In the genomic region with DNA sequence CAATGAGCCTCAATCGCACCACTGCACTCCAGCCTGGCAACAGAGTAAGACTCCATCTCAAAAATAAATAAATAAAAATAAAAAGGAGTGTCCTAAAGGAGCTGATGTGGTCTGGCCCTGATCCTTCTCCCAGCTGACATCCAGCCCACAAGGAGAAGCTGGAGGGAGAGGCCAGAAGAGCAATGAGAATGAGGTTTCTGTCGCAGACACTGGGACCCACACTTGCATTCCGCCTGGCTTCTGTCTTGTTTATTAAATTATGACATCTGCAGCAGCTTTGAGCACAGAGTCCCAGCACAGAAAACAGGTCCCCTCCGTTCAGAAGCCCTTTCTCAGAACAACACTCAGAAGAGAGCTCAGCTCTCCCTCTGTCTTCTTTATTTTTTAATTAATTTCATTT, we compare ENCODE assay signal across 1 cellular context.
TF ChIP-seq lines count a peak whose summit lies in the region.

No MANE protein-coding gene starts in this region.

TF ChIP-seq in SK-N-SH, 30 proteins besides CTCF, POLR2A, EP300 and RAD21:
- TF ChIP-seq TEAD4 (IDR thresholded peaks at IDR 0.05; ENCODE audit: borderline replicate concordance, insufficient read depth) (no peak), TCF12 (IDR thresholded peaks at IDR 0.05) (peak; percentile 14; the same call in 1 of the 2 replicates), NRF1 (IDR thresholded peaks at IDR 0.05; ENCODE audit: low read depth, low read length) (no peak), FOSL2 (IDR thresholded peaks at IDR 0.05; ENCODE audit: borderline replicate concordance, low read depth) (no peak), RCOR1 (IDR thresholded peaks at IDR 0.05; ENCODE audit: low read length) (peak; percentile 46; the same call in 1 of the 2 replicates), TAF1 (IDR thresholded peaks at IDR 0.05; ENCODE audit: borderline replicate concordance, low read depth, low read length) (no peak), CHD2 (IDR thresholded peaks at IDR 0.05; ENCODE audit: low read length, partially characterized antibody) (peak; percentile 61), POLR2AphosphoS5 (IDR thresholded peaks at IDR 0.05; ENCODE audit: low read depth, low read length) (no peak), MEF2A (IDR thresholded peaks at IDR 0.05; ENCODE audit: borderline replicate concordance, low read depth) (no peak), MXI1 (IDR thresholded peaks at IDR 0.05; ENCODE audit: low read depth, low read length) (peak; percentile 72; the same call in 1 of the 2 replicates), EZH2phosphoT487 (IDR thresholded peaks at IDR 0.05; ENCODE audit: borderline replicate concordance, low read depth) (no peak), NFIC (IDR thresholded peaks at IDR 0.05; ENCODE audit: borderline replicate concordance) (no peak), GATA2 (CRISPR knock-in tag; IDR thresholded peaks at IDR 0.05) (no peak), YY1 (IDR thresholded peaks at IDR 0.05; ENCODE audit: low read depth) (no peak), USF1 (IDR thresholded peaks at IDR 0.05; ENCODE audit: borderline replicate concordance, low read depth) (no peak), RXRA (IDR thresholded peaks at IDR 0.05; ENCODE audit: borderline replicate concordance, low read depth) (no peak)
- TF ChIP-seq, protein P1, sequence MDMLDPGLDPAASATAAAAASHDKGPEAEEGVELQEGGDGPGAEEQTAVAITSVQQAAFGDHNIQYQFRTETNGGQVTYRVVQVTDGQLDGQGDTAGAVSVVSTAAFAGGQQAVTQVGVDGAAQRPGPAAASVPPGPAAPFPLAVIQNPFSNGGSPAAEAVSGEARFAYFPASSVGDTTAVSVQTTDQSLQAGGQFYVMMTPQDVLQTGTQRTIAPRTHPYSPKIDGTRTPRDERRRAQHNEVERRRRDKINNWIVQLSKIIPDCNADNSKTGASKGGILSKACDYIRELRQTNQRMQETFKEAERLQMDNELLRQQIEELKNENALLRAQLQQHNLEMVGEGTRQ (IDR thresholded peaks at IDR 0.05; ENCODE audit: borderline replicate concordance, low read depth, low read length): no peak
